ENCODE assay signal across 1 cellular context in the genomic region with DNA sequence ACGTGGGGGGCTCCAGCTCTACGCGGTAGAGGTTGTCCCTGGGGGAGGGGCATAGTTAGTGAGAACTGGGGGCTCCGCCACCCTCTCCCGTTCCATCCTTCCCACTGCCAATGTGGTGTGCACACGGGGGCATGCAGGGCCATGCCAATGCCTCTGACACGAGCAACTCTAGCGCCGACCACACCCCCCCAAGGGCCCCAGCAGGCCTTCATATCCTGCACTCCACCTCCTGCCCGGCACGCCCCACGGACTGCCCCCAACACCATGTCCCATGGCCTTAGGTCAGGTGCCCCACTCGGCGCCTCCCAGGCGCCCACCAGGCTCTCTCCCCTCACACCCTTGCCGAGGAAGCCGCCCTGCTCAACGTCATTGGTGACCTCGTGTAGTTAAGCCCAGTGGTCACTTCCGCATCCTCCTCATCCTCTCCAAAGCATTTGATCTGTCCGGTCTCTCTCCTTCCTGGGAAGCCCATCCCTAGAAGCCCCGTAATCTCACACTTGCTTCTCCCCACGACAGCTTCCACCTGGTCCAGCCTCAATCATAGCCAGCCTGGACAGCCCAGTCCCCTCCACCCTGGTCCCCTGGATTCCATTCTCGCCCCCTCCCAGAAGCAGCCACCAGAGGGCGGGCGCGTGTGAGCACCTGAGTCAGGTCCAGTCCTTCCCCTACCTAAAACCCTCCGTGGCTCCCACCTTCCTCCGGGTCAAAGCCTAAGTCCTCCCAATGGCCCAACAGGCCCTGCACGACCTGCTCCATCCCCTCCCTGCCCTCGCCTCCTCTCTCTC.
TF ChIP-seq lines count a peak whose summit lies in the region.

No MANE protein-coding gene starts in this region.

TF ChIP-seq in liver, 16 proteins besides CTCF, POLR2A, EP300 and RAD21 (continued from another document):
- TF ChIP-seq, protein P1, sequence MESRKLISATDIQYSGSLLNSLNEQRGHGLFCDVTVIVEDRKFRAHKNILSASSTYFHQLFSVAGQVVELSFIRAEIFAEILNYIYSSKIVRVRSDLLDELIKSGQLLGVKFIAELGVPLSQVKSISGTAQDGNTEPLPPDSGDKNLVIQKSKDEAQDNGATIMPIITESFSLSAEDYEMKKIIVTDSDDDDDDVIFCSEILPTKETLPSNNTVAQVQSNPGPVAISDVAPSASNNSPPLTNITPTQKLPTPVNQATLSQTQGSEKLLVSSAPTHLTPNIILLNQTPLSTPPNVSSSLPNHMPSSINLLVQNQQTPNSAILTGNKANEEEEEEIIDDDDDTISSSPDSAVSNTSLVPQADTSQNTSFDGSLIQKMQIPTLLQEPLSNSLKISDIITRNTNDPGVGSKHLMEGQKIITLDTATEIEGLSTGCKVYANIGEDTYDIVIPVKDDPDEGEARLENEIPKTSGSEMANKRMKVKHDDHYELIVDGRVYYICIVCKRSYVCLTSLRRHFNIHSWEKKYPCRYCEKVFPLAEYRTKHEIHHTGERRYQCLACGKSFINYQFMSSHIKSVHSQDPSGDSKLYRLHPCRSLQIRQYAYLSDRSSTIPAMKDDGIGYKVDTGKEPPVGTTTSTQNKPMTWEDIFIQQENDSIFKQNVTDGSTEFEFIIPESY (IDR thresholded peaks at IDR 0.05) = no peak
TF ChIP-seq in liver: peak in this region for 0.
